In the genomic region with DNA sequence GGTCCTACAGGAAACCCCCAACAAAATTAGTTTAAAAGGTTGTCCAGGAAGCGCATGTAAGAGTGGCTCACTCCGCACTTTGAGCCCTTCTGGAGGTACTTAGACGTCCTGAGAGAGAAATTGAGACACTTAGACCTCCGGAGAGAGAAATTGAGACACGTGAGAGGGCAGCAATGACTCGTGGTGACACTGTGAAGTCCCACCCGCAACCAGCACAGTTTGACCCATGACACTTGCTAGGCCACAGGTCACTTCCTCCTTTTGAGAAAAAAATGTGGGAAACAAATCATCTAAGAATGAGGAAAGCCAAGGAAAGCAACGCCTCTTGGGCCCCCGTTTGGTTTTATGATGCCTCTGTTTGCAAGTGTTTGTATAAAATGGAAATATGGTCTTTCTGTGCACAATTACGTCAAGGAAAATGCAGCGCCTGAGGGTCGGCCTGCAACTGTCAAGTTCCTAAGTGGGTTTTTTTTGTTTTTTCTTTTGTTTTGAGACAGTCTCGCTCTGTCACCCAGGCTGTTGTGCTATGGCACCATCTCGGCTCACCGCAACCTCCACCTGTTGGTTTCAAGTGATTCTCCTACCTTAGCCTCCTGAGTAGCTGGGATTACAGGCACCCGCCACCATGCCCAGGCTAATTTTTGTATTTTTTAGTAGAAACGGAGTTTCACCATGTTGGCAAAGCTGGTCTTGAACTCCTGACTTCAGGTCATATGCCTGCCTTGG, we compare ENCODE assay signal across 13 cellular contexts. TPM values are rescaled to one million over a fixed set of nuclear protein-coding genes. Genes with fewer than 3 reads are reported as not detected.
DNase-seq lines count a peak whose midpoint lies in the region; ATAC-seq, FAIRE-seq and TF ChIP-seq lines count a peak whose summit lies in the region.
"Had no signal": no experiment of that assay in that cellular context is flagged by ENCODE, and none has a peak within 500 bp of the region (broad histone marks: within the 10 kb centered on the region; RNA-seq: fewer than 3 reads in every experiment).

No MANE protein-coding gene starts in this region.

- peaks cover 36% of the 10 kb centered on the region for H3K79me2 ChIP-seq in astrocyte (ENCODE audit: insufficient read depth, low read length)
- no peaks in the 10 kb centered on the region for H3K79me2 ChIP-seq in neural progenitor cell (ENCODE audit: low read depth)

- WGBS in thyroid gland, 2 donors = 78 to 81% methylated on average over 17 of the region's 17 CpGs

- H3K36me3 ChIP-seq in astrocyte (ENCODE audit: insufficient read depth, low read length) (no peaks in the 10 kb centered on the region), thyroid gland (no peaks in the 10 kb centered on the region), neural progenitor cell (no peaks in the 10 kb centered on the region)
- H3K36me3 ChIP-seq: BE2C had no signal

- peak overlapping the region; percentile 69 for H3K4me3 ChIP-seq in astrocyte (ENCODE audit: insufficient read depth, low read depth, low read length)
- no peak overlapping the region for H3K4me3 ChIP-seq in thyroid gland (replicated peaks in 1 of 3)
- no peak overlapping the region for H3K4me3 ChIP-seq in neural progenitor cell

- peak overlapping the region; percentile 97 for H3K4me2 ChIP-seq in astrocyte (ENCODE audit: low read length)
- no peak overlapping the region for H3K4me2 ChIP-seq in neural progenitor cell

- H3K36me3 Mint-ChIP-seq in astrocyte (ENCODE audit: low read depth, unreplicated experiment) = peaks cover 3% of the 10 kb centered on the region
- peaks cover 0 to 7% of the 10 kb centered on the region in 2 donors for H3K36me3 Mint-ChIP-seq in naive B cell
- no peaks in the 10 kb centered on the region for H3K36me3 Mint-ChIP-seq in neural progenitor cell
- H3K36me3 Mint-ChIP-seq: activated naive CD4-positive, alpha-beta T cell treated with anti-CD3 and anti-CD28 coated beads, Interleukin-2, amount 50 U/mL, for 72 hours had no signal

- H3K4me1 Mint-ChIP-seq in astrocyte (ENCODE audit: low read depth, unreplicated experiment) (peaks cover 12% of the 10 kb centered on the region), naive B cell (peaks cover 4 to 12% (median 5%) of the 10 kb centered on the region in 3 donors), neural progenitor cell (peaks cover 14% of the 10 kb centered on the region)

- intact Hi-C loops in thyroid gland (cut with DNase I) = no loop called here

- peak; percentile 57 for DNase-seq in ELR (ENCODE audit: low read depth)
- no peak for DNase-seq in astrocyte (ENCODE audit: low read depth)
- no peak for DNase-seq in naive B cell
- DNase-seq in thyroid gland = no peak
- DNase-seq in neural progenitor cell (ENCODE audit: low spot score) = no peak
- DNase-seq: BE2C; foreskin keratinocyte; NCI-H510A treated with DMSO at 0.1 percent for 48 hours; occipital lobe; stimulated activated CD4-positive, alpha-beta T cell treated with anti-CD3 and anti-CD28 coated beads, Interleukin-12 subunit alpha, Interleukin-12 subunit beta, amount 100 ng/mL, for 4 hours had no signal

- TF ChIP-seq CTCF in astrocyte (IDR thresholded peaks at IDR 0.05; ENCODE audit: insufficient read depth, low read depth, low read length) (no peak), thyroid gland (IDR thresholded peaks at IDR 0.05) (no peak), neural progenitor cell (IDR thresholded peaks at IDR 0.05) (no peak)

- FAIRE-seq in astrocyte (lab: Jason Lieb, UNC) = no peak

- peak overlapping the region; percentile 86 for H3K9ac ChIP-seq in astrocyte (ENCODE audit: low read length)
- no peak overlapping the region for H3K9ac ChIP-seq in neural progenitor cell

- no peak for TF ChIP-seq POLR2A in thyroid gland (IDR thresholded peaks at IDR 0.05)

- H3K9me3 ChIP-seq in astrocyte (ENCODE audit: insufficient read depth, low read depth, low read length) = no peaks in the 10 kb centered on the region
- no peaks in the 10 kb centered on the region for H3K9me3 ChIP-seq in thyroid gland
- H3K9me3 ChIP-seq in neural progenitor cell (ENCODE audit: low read depth) = no peaks in the 10 kb centered on the region
- H3K9me3 ChIP-seq: BE2C had no signal

- peak overlapping the region; percentile 82 for H3K27ac ChIP-seq in astrocyte (ENCODE audit: low read depth, low read length)
- no peak overlapping the region for H3K27ac ChIP-seq in thyroid gland
- no peak overlapping the region for H3K27ac ChIP-seq in neural progenitor cell
- H3K27ac ChIP-seq: coronary artery had no signal

- H3K4me1 ChIP-seq in astrocyte (ENCODE audit: insufficient read depth, low read length) = peaks cover 12% of the 10 kb centered on the region
- H3K4me1 ChIP-seq in thyroid gland = no peaks in the 10 kb centered on the region
- H3K4me1 ChIP-seq in neural progenitor cell = peaks cover 5% of the 10 kb centered on the region
- H3K4me1 ChIP-seq: BE2C had no signal

- H3K4me3 Mint-ChIP-seq in astrocyte (ENCODE audit: unreplicated experiment) = peak overlapping the region; percentile 62
- H3K4me3 Mint-ChIP-seq in naive B cell = peak overlapping the region in 7 of 8 donors; percentile 11 to 96 (median 91)
- no peak overlapping the region for H3K4me3 Mint-ChIP-seq in neural progenitor cell

- H4K20me1 ChIP-seq in astrocyte (ENCODE audit: insufficient read depth, low read length) = peaks cover 8% of the 10 kb centered on the region
- H4K20me1 ChIP-seq in neural progenitor cell (ENCODE audit: low read depth) = no peaks in the 10 kb centered on the region

- H3F3A ChIP-seq in neural progenitor cell (ENCODE audit: low read depth) = peaks cover 9% of the 10 kb centered on the region

- H3K27ac Mint-ChIP-seq in astrocyte (ENCODE audit: unreplicated experiment) (no peak overlapping the region), naive B cell (peak overlapping the region; percentile 40 to 93 (median 62)), neural progenitor cell (no peak overlapping the region)
- H3K27ac Mint-ChIP-seq: activated naive CD4-positive, alpha-beta T cell treated with anti-CD3 and anti-CD28 coated beads, Interleukin-2, amount 50 U/mL, for 72 hours had no signal

- H3K27me3 ChIP-seq in astrocyte (ENCODE audit: insufficient read depth, low read length) (no peaks in the 10 kb centered on the region), thyroid gland (no peaks in the 10 kb centered on the region), neural progenitor cell (peaks cover 58% of the 10 kb centered on the region)
- H3K27me3 ChIP-seq: BE2C, foreskin keratinocyte had no signal

- H3K9me3 Mint-ChIP-seq in astrocyte (ENCODE audit: unreplicated experiment) = peaks cover 5% of the 10 kb centered on the region
- H3K9me3 Mint-ChIP-seq in naive B cell = no peaks in the 10 kb centered on the region
- peaks cover 4% of the 10 kb centered on the region for H3K9me3 Mint-ChIP-seq in neural progenitor cell

- H2AFZ ChIP-seq in astrocyte (ENCODE audit: low read depth, low read length) = no peak overlapping the region
- no peak overlapping the region for H2AFZ ChIP-seq in neural progenitor cell (replicated peaks)

- ATAC-seq in naive B cell (ENCODE audit: low read depth in 2 of 2) (no peak), GM18858 (IDR thresholded peaks at IDR 0.05; ENCODE audit: unreplicated experiment) (no peak)
- ATAC-seq: foreskin keratinocyte had no signal

- H3K27me3 Mint-ChIP-seq in astrocyte (ENCODE audit: low read depth, unreplicated experiment) = peaks cover 2% of the 10 kb centered on the region
- no peaks in the 10 kb centered on the region for H3K27me3 Mint-ChIP-seq in naive B cell
- peaks cover 26% of the 10 kb centered on the region for H3K27me3 Mint-ChIP-seq in neural progenitor cell (ENCODE audit: insufficient read depth, low read depth)

RNA-seq across cellular contexts. Expression of a gene that starts 13.6 kb away (rescaled TPM):
- 8.7 and 11.3 TPM in 2 replicates for total RNA-seq in astrocyte
- polyA plus RNA-seq in naive B cell (ENCODE audit: low read depth in 6 of 6) = 10 to 100 TPM in 1 of 6 donors, 1 to 10 TPM in 5; 4.6 to 11.9 (median 6.7) TPM
- 1 to 10 TPM; 5.8 to 8.1 (median 7.3) TPM for total RNA-seq in thyroid gland
- 56.6 and 102 TPM in 2 replicates for total RNA-seq in neural progenitor cell (ENCODE audit: low replicate concordance)

RNA-seq across cellular contexts. Expression of a gene that starts 30.8 kb away (rescaled TPM):
- total RNA-seq in astrocyte = 1.7 and 2.2 TPM in 2 replicates
- polyA plus RNA-seq in naive B cell (ENCODE audit: low read depth in 6 of 6) = 10 to 100 TPM in 4 of 6 donors, 1 to 10 TPM in 2; 8.2 to 33.0 (median 10.8) TPM
- total RNA-seq in thyroid gland = 1 to 10 TPM; 1.0 to 4.6 (median 2.1) TPM
- total RNA-seq in neural progenitor cell (ENCODE audit: low replicate concordance) = 0.22 and 0.51 TPM in 2 replicates
- total RNA-seq: foreskin keratinocyte had no signal
- polyA plus RNA-seq: foreskin keratinocyte had no signal

RNA-seq across cellular contexts. Expression of a gene that starts 48.9 kb away (rescaled TPM):
- total RNA-seq in astrocyte = 6.3 and 7.2 TPM in 2 replicates
- polyA plus RNA-seq in naive B cell (ENCODE audit: low read depth in 6 of 6) = 1 to 10 TPM in 1 of 6 donors, under 1 TPM in 4, not detected in 1; 0.59 to 1.1 (median 0.85) TPM
- total RNA-seq in thyroid gland = 10 to 100 TPM; 16.8 to 31.6 (median 20.9) TPM
- 8.5 and 10.8 TPM in 2 replicates for total RNA-seq in neural progenitor cell (ENCODE audit: low replicate concordance)

RNA-seq across cellular contexts. Expression of a gene that starts 56.3 kb away (rescaled TPM):
- total RNA-seq in astrocyte = 34.3 and 44.7 TPM in 2 replicates
- polyA plus RNA-seq in naive B cell (ENCODE audit: low read depth in 6 of 6) = under 1 TPM in 5 of 6 donors, not detected in 1; 0.63 to 0.92 (median 0.70) TPM
- total RNA-seq in thyroid gland = 10 to 100 TPM in 1 of 4 donors, 1 to 10 TPM in 3; 3.7 to 12.5 (median 6.9) TPM
- total RNA-seq in neural progenitor cell (ENCODE audit: low replicate concordance) = 0.77 and 1.3 TPM in 2 replicates

Comparison
In these comparisons a context has a peak if more than half of its experiments do, and no peak if none do; other contexts are left out.
1. H3K27ac Mint-ChIP-seq: peak in naive B cell (6 of 6); none in astrocyte (single experiment) and neural progenitor cell (single experiment).